7 cellular contexts compared by ENCODE assay signal in genomic region chr3:57910988-57911387, GRCh38.
DNase-seq lines count a peak whose midpoint lies in the region; ATAC-seq and TF ChIP-seq lines count a peak whose summit lies in the region.

No MANE protein-coding gene starts in this region.

- intact Hi-C loops in body of pancreas (cut with DNase I): no loop called here

- H3K9me3 Mint-ChIP-seq in stimulated activated effector memory CD8-positive, alpha-beta T cell treated with anti-CD3 and anti-CD28 coated beads, Interleukin-12 subunit alpha, Interleukin-12 subunit beta, amount 100 ng/mL, for 72 hours: no peaks in the 10 kb centered on the region

- no peak overlapping the region for H3K4me2 ChIP-seq in osteoblast (ENCODE audit: insufficient read depth, low read length)

- H3K4me1 ChIP-seq in body of pancreas: no peaks in the 10 kb centered on the region
- peaks cover 7% of the 10 kb centered on the region for H3K4me1 ChIP-seq in osteoblast (ENCODE audit: insufficient read depth, low read length)

- no peak overlapping the region for H2AFZ ChIP-seq in osteoblast (ENCODE audit: low read length)

- H3K36me3 Mint-ChIP-seq in stimulated activated effector memory CD8-positive, alpha-beta T cell treated with anti-CD3 and anti-CD28 coated beads, Interleukin-12 subunit alpha, Interleukin-12 subunit beta, amount 100 ng/mL, for 72 hours: peaks cover 79% of the 10 kb centered on the region

- TF ChIP-seq CTCF in GM12865 (IDR thresholded peaks at IDR 0.05; ENCODE audit: insufficient read depth, low read depth, low read length, missing control alignments): peak; percentile 31
- TF ChIP-seq CTCF in body of pancreas (IDR thresholded peaks at IDR 0.05): peak in 2 of 7 experiments; percentile 10 to 21
- TF ChIP-seq CTCF in osteoblast (IDR thresholded peaks at IDR 0.05; ENCODE audit: extremely low read depth, low read depth, low read length): peak; percentile 63

- H3K79me2 ChIP-seq in osteoblast (ENCODE audit: insufficient read depth, low read length): no peaks in the 10 kb centered on the region

- TF ChIP-seq POLR2A in body of pancreas (IDR thresholded peaks at IDR 0.05): no peak

- no peaks in the 10 kb centered on the region for H3K4me1 Mint-ChIP-seq in stimulated activated effector memory CD8-positive, alpha-beta T cell treated with anti-CD3 and anti-CD28 coated beads, Interleukin-12 subunit alpha, Interleukin-12 subunit beta, amount 100 ng/mL, for 72 hours

- ATAC-seq in body of pancreas: no peak
- ATAC-seq in stimulated activated effector memory CD8-positive, alpha-beta T cell treated with anti-CD3 and anti-CD28 coated beads, Interleukin-12 subunit alpha, Interleukin-12 subunit beta, amount 100 ng/mL, for 72 hours: no peak

- H3K27me3 ChIP-seq in MG63: no peaks in the 10 kb centered on the region
- no peaks in the 10 kb centered on the region for H3K27me3 ChIP-seq in body of pancreas
- H3K27me3 ChIP-seq in osteoblast (ENCODE audit: insufficient read depth, low read length): no peaks in the 10 kb centered on the region

- no peaks in the 10 kb centered on the region for H3K9me3 ChIP-seq in MG63
- H3K9me3 ChIP-seq in body of pancreas: no peaks in the 10 kb centered on the region
- no peaks in the 10 kb centered on the region for H3K9me3 ChIP-seq in osteoblast (ENCODE audit: low read depth, low read length)

- H3K4me3 ChIP-seq in GM12865 (ENCODE audit: low read depth, low read length) (no peak overlapping the region), MG63 (no peak overlapping the region), body of pancreas (no peak overlapping the region), osteoblast (ENCODE audit: insufficient read depth, low read length) (no peak overlapping the region)

- peaks cover 14% of the 10 kb centered on the region for H3K36me3 ChIP-seq in MG63
- peaks cover 0 to 7% of the 10 kb centered on the region in 2 donors for H3K36me3 ChIP-seq in body of pancreas (replicated peaks in 1 of 2; ENCODE audit: insufficient read depth in 1 of 2, low read depth in 2 of 2)
- peaks cover 4% of the 10 kb centered on the region for H3K36me3 ChIP-seq in osteoblast (ENCODE audit: insufficient read depth, low read length)

- peak; percentile 46 for DNase-seq in GM12865 (ENCODE audit: low read depth)
- peak; percentile 1 for DNase-seq in MG63
- peak in 3 of 4 donors; percentile 9 to 27 (median 14) for DNase-seq in body of pancreas
- DNase-seq in osteoblast (ENCODE audit: insufficient read length, low spot score, missing footprints): no peak
- DNase-seq in OCI-M2 (lab: John Stamatoyannopoulos, UW; ENCODE audit: unreplicated experiment): no peak
- no peak for DNase-seq in NCI-H2107 treated with DMSO at 0.1 percent for 48 hours (lab: John Stamatoyannopoulos, UW; ENCODE audit: unreplicated experiment)
- no peak for DNase-seq in stimulated activated effector memory CD8-positive, alpha-beta T cell treated with anti-CD3 and anti-CD28 coated beads, Interleukin-12 subunit alpha, Interleukin-12 subunit beta, amount 100 ng/mL, for 72 hours (ENCODE audit: low spot score in 2 of 2)

- H3K27ac Mint-ChIP-seq in stimulated activated effector memory CD8-positive, alpha-beta T cell treated with anti-CD3 and anti-CD28 coated beads, Interleukin-12 subunit alpha, Interleukin-12 subunit beta, amount 100 ng/mL, for 72 hours: no peak overlapping the region

- no peaks in the 10 kb centered on the region for H4K20me1 ChIP-seq in osteoblast (ENCODE audit: insufficient read depth, low read length)

- H3K27ac ChIP-seq in body of pancreas (no peak overlapping the region), osteoblast (ENCODE audit: low read depth, low read length) (no peak overlapping the region)

- 65 to 75% methylated on average over 2 of the region's 2 CpGs for WGBS in body of pancreas, 2 donors

- H3K4me3 Mint-ChIP-seq in stimulated activated effector memory CD8-positive, alpha-beta T cell treated with anti-CD3 and anti-CD28 coated beads, Interleukin-12 subunit alpha, Interleukin-12 subunit beta, amount 100 ng/mL, for 72 hours: no peak overlapping the region

Comparison
In these comparisons a context has a peak if more than half of its experiments do, and no peak if none do; other contexts are left out.
1. DNase-seq: peak in GM12865 (single experiment), MG63 (single experiment) and body of pancreas (3 of 4); none in osteoblast (single experiment), OCI-M2 (single experiment), NCI-H2107 treated with DMSO at 0.1 percent for 48 hours (single experiment) and stimulated activated effector memory CD8-positive, alpha-beta T cell treated with anti-CD3 and anti-CD28 coated beads, Interleukin-12 subunit alpha, Interleukin-12 subunit beta, amount 100 ng/mL, for 72 hours (0 of 2).